1 cellular context compared by ENCODE assay signal in the genomic region with DNA sequence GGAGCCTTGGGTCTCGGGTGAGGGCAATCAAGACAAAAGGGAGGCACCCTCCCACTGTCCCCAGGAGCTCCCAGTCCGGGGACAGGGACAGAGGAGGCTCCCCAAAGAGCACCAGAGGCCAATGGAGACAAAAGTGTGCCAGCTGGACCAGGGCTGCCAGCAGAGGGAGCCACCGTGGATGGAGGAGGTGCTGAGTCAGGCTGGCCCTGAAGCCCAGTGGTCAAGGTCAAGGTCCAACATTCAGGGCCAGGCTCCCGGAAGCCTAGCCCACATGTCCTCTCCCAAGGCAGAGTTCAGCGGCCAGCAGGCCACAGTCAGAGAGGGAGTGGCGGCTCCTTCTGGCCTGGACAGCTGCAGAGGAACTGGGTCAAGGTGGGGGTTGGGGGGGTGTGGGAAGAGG.
TF ChIP-seq lines count a peak whose summit lies in the region.

No MANE protein-coding gene starts in this region.

TF ChIP-seq in GM23338, 12 proteins besides CTCF, POLR2A, EP300 and RAD21 (continued from another document):
- TF ChIP-seq, protein P1, sequence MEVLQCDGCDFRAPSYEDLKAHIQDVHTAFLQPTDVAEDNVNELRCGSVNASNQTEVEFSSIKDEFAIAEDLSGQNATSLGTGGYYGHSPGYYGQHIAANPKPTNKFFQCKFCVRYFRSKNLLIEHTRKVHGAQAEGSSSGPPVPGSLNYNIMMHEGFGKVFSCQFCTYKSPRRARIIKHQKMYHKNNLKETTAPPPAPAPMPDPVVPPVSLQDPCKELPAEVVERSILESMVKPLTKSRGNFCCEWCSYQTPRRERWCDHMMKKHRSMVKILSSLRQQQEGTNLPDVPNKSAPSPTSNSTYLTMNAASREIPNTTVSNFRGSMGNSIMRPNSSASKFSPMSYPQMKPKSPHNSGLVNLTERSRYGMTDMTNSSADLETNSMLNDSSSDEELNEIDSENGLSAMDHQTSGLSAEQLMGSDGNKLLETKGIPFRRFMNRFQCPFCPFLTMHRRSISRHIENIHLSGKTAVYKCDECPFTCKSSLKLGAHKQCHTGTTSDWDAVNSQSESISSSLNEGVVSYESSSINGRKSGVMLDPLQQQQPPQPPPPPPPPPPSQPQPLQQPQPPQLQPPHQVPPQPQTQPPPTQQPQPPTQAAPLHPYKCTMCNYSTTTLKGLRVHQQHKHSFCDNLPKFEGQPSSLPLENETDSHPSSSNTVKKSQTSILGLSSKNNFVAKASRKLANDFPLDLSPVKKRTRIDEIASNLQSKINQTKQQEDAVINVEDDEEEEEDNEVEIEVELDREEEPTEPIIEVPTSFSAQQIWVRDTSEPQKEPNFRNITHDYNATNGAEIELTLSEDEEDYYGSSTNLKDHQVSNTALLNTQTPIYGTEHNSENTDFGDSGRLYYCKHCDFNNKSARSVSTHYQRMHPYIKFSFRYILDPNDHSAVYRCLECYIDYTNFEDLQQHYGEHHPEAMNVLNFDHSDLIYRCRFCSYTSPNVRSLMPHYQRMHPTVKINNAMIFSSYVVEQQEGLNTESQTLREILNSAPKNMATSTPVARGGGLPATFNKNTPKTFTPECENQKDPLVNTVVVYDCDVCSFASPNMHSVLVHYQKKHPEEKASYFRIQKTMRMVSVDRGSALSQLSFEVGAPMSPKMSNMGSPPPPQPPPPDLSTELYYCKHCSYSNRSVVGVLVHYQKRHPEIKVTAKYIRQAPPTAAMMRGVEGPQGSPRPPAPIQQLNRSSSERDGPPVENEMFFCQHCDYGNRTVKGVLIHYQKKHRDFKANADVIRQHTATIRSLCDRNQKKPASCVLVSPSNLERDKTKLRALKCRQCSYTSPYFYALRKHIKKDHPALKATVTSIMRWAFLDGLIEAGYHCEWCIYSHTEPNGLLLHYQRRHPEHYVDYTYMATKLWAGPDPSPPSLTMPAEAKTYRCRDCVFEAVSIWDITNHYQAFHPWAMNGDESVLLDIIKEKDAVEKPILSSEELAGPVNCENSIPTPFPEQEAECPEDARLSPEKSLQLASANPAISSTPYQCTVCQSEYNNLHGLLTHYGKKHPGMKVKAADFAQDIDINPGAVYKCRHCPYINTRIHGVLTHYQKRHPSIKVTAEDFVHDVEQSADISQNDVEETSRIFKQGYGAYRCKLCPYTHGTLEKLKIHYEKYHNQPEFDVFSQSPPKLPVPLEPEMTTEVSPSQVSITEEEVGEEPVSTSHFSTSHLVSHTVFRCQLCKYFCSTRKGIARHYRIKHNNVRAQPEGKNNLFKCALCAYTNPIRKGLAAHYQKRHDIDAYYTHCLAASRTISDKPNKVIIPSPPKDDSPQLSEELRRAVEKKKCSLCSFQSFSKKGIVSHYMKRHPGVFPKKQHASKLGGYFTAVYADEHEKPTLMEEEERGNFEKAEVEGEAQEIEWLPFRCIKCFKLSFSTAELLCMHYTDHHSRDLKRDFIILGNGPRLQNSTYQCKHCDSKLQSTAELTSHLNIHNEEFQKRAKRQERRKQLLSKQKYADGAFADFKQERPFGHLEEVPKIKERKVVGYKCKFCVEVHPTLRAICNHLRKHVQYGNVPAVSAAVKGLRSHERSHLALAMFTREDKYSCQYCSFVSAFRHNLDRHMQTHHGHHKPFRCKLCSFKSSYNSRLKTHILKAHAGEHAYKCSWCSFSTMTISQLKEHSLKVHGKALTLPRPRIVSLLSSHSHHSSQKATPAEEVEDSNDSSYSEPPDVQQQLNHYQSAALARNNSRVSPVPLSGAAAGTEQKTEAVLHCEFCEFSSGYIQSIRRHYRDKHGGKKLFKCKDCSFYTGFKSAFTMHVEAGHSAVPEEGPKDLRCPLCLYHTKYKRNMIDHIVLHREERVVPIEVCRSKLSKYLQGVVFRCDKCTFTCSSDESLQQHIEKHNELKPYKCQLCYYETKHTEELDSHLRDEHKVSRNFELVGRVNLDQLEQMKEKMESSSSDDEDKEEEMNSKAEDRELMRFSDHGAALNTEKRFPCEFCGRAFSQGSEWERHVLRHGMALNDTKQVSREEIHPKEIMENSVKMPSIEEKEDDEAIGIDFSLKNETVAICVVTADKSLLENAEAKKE (CRISPR knock-in tag; IDR thresholded peaks at IDR 0.05) = no peak
- TF ChIP-seq EZH2phosphoT487 (IDR thresholded peaks at IDR 0.05; ENCODE audit: unreplicated experiment) = no peak
- no peak for TF ChIP-seq ZNF331 (CRISPR knock-in tag; IDR thresholded peaks at IDR 0.05; ENCODE audit: low read depth)
- no peak for TF ChIP-seq NANOG (IDR thresholded peaks at IDR 0.05; ENCODE audit: borderline replicate concordance)
- no peak for TF ChIP-seq STAT1 (IDR thresholded peaks at IDR 0.05; ENCODE audit: unreplicated experiment)
- TF ChIP-seq ZNF114 (CRISPR knock-in tag; IDR thresholded peaks at IDR 0.05) = no peak
- TF ChIP-seq CREB1 (CRISPR knock-in tag; IDR thresholded peaks at IDR 0.05; ENCODE audit: low read depth) = no peak
- no peak for TF ChIP-seq ETS1 (IDR thresholded peaks at IDR 0.05)
- no peak for TF ChIP-seq EZH2 (IDR thresholded peaks at IDR 0.05; ENCODE audit: low read depth, unreplicated experiment)
